9 cellular contexts compared by ENCODE assay signal in genomic region chr11:128519353-128519752, GRCh38.
DNase-seq lines count a peak whose midpoint lies in the region; ATAC-seq, FAIRE-seq and TF ChIP-seq lines count a peak whose summit lies in the region.
"Had no signal": no experiment of that assay in that cellular context is flagged by ENCODE, and none has a peak within 500 bp of the region (broad histone marks: within the 10 kb centered on the region; RNA-seq: fewer than 3 reads in every experiment).

No MANE protein-coding gene starts in this region.

- H3K9me3 Mint-ChIP-seq in activated naive CD4-positive, alpha-beta T cell treated with anti-CD3 and anti-CD28 coated beads, Interleukin-2, amount 10 ng/mL, durations not matched to agents 7 days and 5 days, result no peaks in the 10 kb centered on the region

- H3K36me3 Mint-ChIP-seq in activated naive CD4-positive, alpha-beta T cell treated with anti-CD3 and anti-CD28 coated beads, Interleukin-2, amount 10 ng/mL, durations not matched to agents 7 days and 5 days, result peaks cover 72% of the 10 kb centered on the region
- H3K36me3 Mint-ChIP-seq in T-helper 17 cell (ENCODE audit: low read depth), result peaks cover 34% of the 10 kb centered on the region

- CTCF ChIA-PET in activated naive CD4-positive, alpha-beta T cell treated with anti-CD3 and anti-CD28 coated beads, Interleukin-2, amount 10 ng/mL, durations not matched to agents 7 days and 5 days (lab: Charles Lee), result interaction anchor here (0.8 to 4.1 kb wide), 19 partner anchors 9 to 312 kb away, joined by 3 to 21 read pairs (median 6); no protein-coding TSS in a partner anchor

- no peaks in the 10 kb centered on the region for H3K9me3 ChIP-seq in T-helper 17 cell (ENCODE audit: control insufficient read depth, low read length, poor library complexity, severe bottlenecking)
- H3K9me3 ChIP-seq in kidney (ENCODE audit: control insufficient read depth in 1 of 2, low read length in 2 of 2), result no peaks in the 10 kb centered on the region
- H3K9me3 ChIP-seq in tibial artery, result no peaks in the 10 kb centered on the region

- peak overlapping the region; percentile 100 for H3K27ac Mint-ChIP-seq in activated naive CD4-positive, alpha-beta T cell treated with anti-CD3 and anti-CD28 coated beads, Interleukin-2, amount 10 ng/mL, durations not matched to agents 7 days and 5 days
- H3K27ac Mint-ChIP-seq in T-helper 17 cell, result peak overlapping the region; percentile 100

- ATAC-seq in T-helper 17 cell, result no peak

- H3K27me3 Mint-ChIP-seq in activated naive CD4-positive, alpha-beta T cell treated with anti-CD3 and anti-CD28 coated beads, Interleukin-2, amount 10 ng/mL, durations not matched to agents 7 days and 5 days, result no peaks in the 10 kb centered on the region
- H3K27me3 Mint-ChIP-seq in T-helper 17 cell, result no peaks in the 10 kb centered on the region

- peak overlapping the region; percentile 69 to 85 for H3K4me3 ChIP-seq in kidney (ENCODE audit: low read length in 2 of 2)
- H3K4me3 ChIP-seq in tibial artery, result peak overlapping the region; percentile 85 to 90

- H3K27me3 ChIP-seq in tibial artery, result no peaks in the 10 kb centered on the region

- H3K36me3 ChIP-seq in kidney (ENCODE audit: control insufficient read depth in 1 of 2, insufficient read depth in 2 of 2, low read length in 2 of 2) (no peaks in the 10 kb centered on the region), tibial artery (no peaks in the 10 kb centered on the region)

- H3K4me1 ChIP-seq in kidney (ENCODE audit: control insufficient read depth in 1 of 2, insufficient read depth in 1 of 2, low read depth in 1 of 2, low read length in 2 of 2), result peaks cover 28 to 32% of the 10 kb centered on the region in 2 donors
- peaks cover 0 to 76% (median 54%) of the 10 kb centered on the region in 4 donors for H3K4me1 ChIP-seq in tibial artery

- peak overlapping the region; percentile 96 for H3K4me3 Mint-ChIP-seq in activated naive CD4-positive, alpha-beta T cell treated with anti-CD3 and anti-CD28 coated beads, Interleukin-2, amount 10 ng/mL, durations not matched to agents 7 days and 5 days
- H3K4me3 Mint-ChIP-seq in T-helper 17 cell, result peak overlapping the region; percentile 97

- DNase-seq in activated naive CD4-positive, alpha-beta T cell treated with anti-CD3 and anti-CD28 coated beads, Interleukin-2, amount 10 ng/mL, durations not matched to agents 7 days and 5 days, result peak; percentile 41
- DNase-seq in activated naive CD4-positive, alpha-beta T cell treated with Interleukin-2 at 50 U/mL for 16 hours, result no peak
- DNase-seq in T-helper 17 cell, result no peak
- no peak for DNase-seq in kidney
- DNase-seq in tibial artery, result no peak
- DNase-seq in stimulated activated CD4-positive, alpha-beta T cell treated with anti-CD3 and anti-CD28 coated beads, Interleukin-4, amount 100 ng/mL, for 1 hour, result no peak
- DNase-seq in iPS-NIHi7 (ENCODE audit: extremely low spot score), result no peak
- no peak for DNase-seq in NCI-H774 (lab: John Stamatoyannopoulos, UW)
- DNase-seq: activated CD4-positive, alpha-beta T cell treated with anti-CD3 and anti-CD28 coated beads, Interleukin-2, amount 50 U/mL, for 1 hour had no signal

- intact Hi-C loops in kidney (cut with DNase I), result no loop called here
- intact Hi-C loops in tibial artery (cut with DNase I; ENCODE audit: low total_unique reads), result no loop called here

- TF ChIP-seq CTCF in kidney (IDR thresholded peaks at IDR 0.05; ENCODE audit: borderline replicate concordance, extremely low read depth, insufficient read depth), result no peak
- no peak for TF ChIP-seq CTCF in tibial artery (IDR thresholded peaks at IDR 0.05)

- H3K27ac ChIP-seq in kidney (ENCODE audit: low read depth in 2 of 2, low read length in 2 of 2) (peak overlapping the region; percentile 49 to 59), tibial artery (peak overlapping the region; percentile 96 to 98)

- H3K4me1 Mint-ChIP-seq in activated naive CD4-positive, alpha-beta T cell treated with anti-CD3 and anti-CD28 coated beads, Interleukin-2, amount 10 ng/mL, durations not matched to agents 7 days and 5 days, result peaks cover 42% of the 10 kb centered on the region
- H3K4me1 Mint-ChIP-seq in T-helper 17 cell, result peaks cover 58% of the 10 kb centered on the region

- H3K9ac ChIP-seq in kidney (ENCODE audit: low read length in 2 of 2), result peak overlapping the region; percentile 51 to 62

- FAIRE-seq in kidney (lab: Jason Lieb, UNC), result no peak
